ENCODE assay signal across 1 cellular context in the genomic region with DNA sequence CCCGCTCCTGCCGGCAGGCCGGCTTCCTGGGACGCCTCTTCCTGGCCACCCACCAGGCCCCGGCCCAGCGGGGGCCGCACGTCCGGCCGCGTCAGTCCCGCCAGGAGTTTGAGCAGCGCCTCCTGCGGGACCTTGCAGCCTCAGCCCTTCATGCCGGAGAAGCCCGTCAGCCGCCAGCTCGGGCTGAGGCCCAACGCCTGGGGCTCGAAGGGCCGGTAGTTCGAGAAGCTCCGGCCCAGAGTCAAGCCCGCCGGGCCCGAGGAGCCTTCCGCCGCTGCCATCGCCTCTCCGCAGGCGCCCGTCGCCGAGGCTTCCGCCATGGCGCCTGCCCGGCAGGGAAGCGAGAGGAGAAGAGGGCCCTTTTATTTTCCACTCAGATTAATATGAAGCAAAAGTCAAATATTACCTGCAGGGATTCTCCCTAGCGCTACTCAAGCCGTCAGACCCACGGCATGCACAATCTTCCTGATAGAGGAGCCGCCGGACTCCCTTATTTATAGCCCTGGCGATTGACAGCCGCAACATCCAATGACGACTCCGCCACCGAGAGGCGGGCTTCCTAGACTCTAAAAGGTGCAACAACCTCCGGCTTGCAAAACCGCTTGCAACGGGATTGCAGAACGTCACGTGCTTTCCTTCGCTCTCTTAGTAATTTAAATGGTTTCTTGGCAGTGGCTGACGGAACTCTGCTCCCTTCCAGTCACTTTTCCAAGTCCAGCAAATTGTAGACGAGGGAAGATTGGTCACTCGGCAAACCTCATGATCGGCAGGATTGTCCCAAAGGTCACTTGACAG.
A peak's percentile ranks its signal among the peaks of the same experiment; 100 is the strongest.
TF ChIP-seq lines count a peak whose summit lies in the region.

A gene with protein sequence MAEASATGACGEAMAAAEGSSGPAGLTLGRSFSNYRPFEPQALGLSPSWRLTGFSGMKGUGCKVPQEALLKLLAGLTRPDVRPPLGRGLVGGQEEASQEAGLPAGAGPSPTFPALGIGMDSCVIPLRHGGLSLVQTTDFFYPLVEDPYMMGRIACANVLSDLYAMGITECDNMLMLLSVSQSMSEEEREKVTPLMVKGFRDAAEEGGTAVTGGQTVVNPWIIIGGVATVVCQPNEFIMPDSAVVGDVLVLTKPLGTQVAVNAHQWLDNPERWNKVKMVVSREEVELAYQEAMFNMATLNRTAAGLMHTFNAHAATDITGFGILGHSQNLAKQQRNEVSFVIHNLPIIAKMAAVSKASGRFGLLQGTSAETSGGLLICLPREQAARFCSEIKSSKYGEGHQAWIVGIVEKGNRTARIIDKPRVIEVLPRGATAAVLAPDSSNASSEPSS (minus strand): TSS at position 467 of the 795 bp plus-strand sequence. CDS start 147 bp downstream, at position 320.

TF ChIP-seq in HepG2, 621 proteins besides CTCF, POLR2A, EP300 and RAD21 (continued from another document and continues in another):
- TF ChIP-seq, protein P1, sequence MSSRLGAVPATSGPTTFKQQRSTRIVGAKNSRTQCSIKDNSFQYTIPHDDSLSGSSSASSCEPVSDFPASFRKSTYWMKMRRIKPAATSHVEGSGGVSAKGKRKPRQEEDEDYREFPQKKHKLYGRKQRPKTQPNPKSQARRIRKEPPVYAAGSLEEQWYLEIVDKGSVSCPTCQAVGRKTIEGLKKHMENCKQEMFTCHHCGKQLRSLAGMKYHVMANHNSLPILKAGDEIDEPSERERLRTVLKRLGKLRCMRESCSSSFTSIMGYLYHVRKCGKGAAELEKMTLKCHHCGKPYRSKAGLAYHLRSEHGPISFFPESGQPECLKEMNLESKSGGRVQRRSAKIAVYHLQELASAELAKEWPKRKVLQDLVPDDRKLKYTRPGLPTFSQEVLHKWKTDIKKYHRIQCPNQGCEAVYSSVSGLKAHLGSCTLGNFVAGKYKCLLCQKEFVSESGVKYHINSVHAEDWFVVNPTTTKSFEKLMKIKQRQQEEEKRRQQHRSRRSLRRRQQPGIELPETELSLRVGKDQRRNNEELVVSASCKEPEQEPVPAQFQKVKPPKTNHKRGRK (CRISPR knock-in tag; IDR thresholded peaks at IDR 0.05) = no peak
- TF ChIP-seq, protein P2, sequence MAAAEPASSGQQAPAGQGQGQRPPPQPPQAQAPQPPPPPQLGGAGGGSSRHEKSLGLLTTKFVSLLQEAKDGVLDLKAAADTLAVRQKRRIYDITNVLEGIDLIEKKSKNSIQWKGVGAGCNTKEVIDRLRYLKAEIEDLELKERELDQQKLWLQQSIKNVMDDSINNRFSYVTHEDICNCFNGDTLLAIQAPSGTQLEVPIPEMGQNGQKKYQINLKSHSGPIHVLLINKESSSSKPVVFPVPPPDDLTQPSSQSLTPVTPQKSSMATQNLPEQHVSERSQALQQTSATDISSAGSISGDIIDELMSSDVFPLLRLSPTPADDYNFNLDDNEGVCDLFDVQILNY (CRISPR knock-in tag; conservative IDR thresholded peaks at IDR 0.05) = no peak
- TF ChIP-seq SRSF1 (optimal IDR thresholded peaks at IDR 0.05; ENCODE audit: low read depth, low read length) = peak; percentile 79
- TF ChIP-seq HMG20B (CRISPR knock-in tag; conservative IDR thresholded peaks at IDR 0.05) = peak; percentile 48
- TF ChIP-seq AGO2 (optimal IDR thresholded peaks at IDR 0.05; ENCODE audit: low read depth, low read length) = peak; percentile 97
- TF ChIP-seq NFATC3 (CRISPR knock-in tag; IDR thresholded peaks at IDR 0.05) = no peak
- TF ChIP-seq RFXAP (CRISPR knock-in tag; IDR thresholded peaks at IDR 0.05; ENCODE audit: borderline replicate concordance) = no peak; the same call in 1 of the 2 replicates
- TF ChIP-seq NCOA5 (CRISPR knock-in tag; IDR thresholded peaks at IDR 0.05) = no peak
- no peak for TF ChIP-seq PCBP2 (optimal IDR thresholded peaks at IDR 0.05; ENCODE audit: low read depth, low read length, poor library complexity, severe bottlenecking)
- 0 out of 2 replicates have a peak, but pooled peaks have one; percentile 66 for TF ChIP-seq ZNF724P (CRISPR knock-in tag; IDR thresholded peaks at IDR 0.05; ENCODE audit: borderline replicate concordance)
- no peak for TF ChIP-seq TRIM24 (CRISPR knock-in tag; IDR thresholded peaks at IDR 0.05)
- TF ChIP-seq SATB2 (CRISPR knock-in tag; IDR thresholded peaks at IDR 0.05) = 0 out of 2 replicates have a peak, but pooled peaks have one; percentile 22
- TF ChIP-seq, protein P3, sequence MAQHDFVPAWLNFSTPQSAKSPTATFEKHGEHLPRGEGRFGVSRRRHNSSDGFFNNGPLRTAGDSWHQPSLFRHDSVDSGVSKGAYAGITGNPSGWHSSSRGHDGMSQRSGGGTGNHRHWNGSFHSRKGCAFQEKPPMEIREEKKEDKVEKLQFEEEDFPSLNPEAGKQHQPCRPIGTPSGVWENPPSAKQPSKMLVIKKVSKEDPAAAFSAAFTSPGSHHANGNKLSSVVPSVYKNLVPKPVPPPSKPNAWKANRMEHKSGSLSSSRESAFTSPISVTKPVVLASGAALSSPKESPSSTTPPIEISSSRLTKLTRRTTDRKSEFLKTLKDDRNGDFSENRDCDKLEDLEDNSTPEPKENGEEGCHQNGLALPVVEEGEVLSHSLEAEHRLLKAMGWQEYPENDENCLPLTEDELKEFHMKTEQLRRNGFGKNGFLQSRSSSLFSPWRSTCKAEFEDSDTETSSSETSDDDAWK (CRISPR knock-in tag; IDR thresholded peaks at IDR 0.05) = no peak
- TF ChIP-seq, protein P4, sequence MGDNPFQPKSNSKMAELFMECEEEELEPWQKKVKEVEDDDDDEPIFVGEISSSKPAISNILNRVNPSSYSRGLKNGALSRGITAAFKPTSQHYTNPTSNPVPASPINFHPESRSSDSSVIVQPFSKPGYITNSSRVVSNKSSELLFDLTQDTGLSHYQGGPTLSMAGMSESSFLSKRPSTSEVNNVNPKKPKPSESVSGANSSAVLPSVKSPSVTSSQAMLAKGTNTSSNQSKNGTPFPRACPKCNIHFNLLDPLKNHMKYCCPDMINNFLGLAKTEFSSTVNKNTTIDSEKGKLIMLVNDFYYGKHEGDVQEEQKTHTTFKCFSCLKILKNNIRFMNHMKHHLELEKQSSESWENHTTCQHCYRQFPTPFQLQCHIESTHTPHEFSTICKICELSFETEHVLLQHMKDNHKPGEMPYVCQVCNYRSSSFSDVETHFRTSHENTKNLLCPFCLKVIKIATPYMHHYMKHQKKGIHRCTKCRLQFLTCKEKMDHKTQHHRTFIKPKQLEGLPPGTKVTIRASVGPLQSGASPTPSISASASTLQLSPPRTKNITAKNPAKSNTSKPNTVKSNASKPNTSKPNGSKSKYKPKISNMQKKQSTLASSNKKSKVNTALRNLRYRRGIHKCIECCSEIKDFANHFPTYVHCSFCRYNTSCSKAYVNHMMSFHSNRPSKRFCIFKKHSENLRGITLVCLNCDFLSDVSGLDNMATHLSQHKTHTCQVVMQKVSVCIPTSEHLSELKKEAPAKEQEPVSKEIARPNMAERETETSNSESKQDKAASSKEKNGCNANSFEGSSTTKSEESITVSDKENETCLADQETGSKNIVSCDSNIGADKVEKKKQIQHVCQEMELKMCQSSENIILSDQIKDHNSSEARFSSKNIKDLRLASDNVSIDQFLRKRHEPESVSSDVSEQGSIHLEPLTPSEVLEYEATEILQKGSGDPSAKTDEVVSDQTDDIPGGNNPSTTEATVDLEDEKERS (CRISPR knock-in tag; IDR thresholded peaks at IDR 0.05) = peak; percentile 59; the same call in 1 of the 2 replicates
- TF ChIP-seq, protein P5, sequence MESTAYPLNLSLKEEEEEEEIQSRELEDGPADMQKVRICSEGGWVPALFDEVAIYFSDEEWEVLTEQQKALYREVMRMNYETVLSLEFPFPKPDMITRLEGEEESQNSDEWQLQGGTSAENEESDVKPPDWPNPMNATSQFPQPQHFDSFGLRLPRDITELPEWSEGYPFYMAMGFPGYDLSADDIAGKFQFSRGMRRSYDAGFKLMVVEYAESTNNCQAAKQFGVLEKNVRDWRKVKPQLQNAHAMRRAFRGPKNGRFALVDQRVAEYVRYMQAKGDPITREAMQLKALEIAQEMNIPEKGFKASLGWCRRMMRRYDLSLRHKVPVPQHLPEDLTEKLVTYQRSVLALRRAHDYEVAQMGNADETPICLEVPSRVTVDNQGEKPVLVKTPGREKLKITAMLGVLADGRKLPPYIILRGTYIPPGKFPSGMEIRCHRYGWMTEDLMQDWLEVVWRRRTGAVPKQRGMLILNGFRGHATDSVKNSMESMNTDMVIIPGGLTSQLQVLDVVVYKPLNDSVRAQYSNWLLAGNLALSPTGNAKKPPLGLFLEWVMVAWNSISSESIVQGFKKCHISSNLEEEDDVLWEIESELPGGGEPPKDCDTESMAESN (CRISPR knock-in tag; conservative IDR thresholded peaks at IDR 0.05) = peak; percentile 56
- TF ChIP-seq MATR3 (CRISPR knock-in tag; IDR thresholded peaks at IDR 0.05) = no peak
- no peak; the same call in 1 of the 2 replicates for TF ChIP-seq SIX1 (CRISPR knock-in tag; IDR thresholded peaks at IDR 0.05; ENCODE audit: borderline replicate concordance)
- TF ChIP-seq CHD4 (IDR thresholded peaks at IDR 0.05; ENCODE audit: borderline replicate concordance, low read length) = no peak
- TF ChIP-seq ZNF33A (CRISPR knock-in tag; IDR thresholded peaks at IDR 0.05; ENCODE audit: borderline replicate concordance) = no peak
- TF ChIP-seq, protein P6, sequence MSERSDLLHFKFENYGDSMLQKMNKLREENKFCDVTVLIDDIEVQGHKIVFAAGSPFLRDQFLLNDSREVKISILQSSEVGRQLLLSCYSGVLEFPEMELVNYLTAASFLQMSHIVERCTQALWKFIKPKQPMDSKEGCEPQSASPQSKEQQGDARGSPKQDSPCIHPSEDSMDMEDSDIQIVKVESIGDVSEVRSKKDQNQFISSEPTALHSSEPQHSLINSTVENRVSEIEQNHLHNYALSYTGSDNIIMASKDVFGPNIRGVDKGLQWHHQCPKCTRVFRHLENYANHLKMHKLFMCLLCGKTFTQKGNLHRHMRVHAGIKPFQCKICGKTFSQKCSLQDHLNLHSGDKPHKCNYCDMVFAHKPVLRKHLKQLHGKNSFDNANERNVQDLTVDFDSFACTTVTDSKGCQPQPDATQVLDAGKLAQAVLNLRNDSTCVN (CRISPR knock-in tag; IDR thresholded peaks at IDR 0.05; ENCODE audit: borderline replicate concordance) = 0 out of 2 replicates have a peak, but pooled peaks have one; percentile 28
- peak; percentile 82; the same call in 1 of the 2 replicates for TF ChIP-seq ZBTB3 (CRISPR knock-in tag; IDR thresholded peaks at IDR 0.05; ENCODE audit: borderline replicate concordance, low read depth)
- no peak for TF ChIP-seq NFE2 (CRISPR knock-in tag; IDR thresholded peaks at IDR 0.05)
- no peak for TF ChIP-seq ZNF460 (CRISPR knock-in tag; IDR thresholded peaks at IDR 0.05; ENCODE audit: borderline replicate concordance)
- peak; percentile 87; the same call in 1 of the 2 replicates for TF ChIP-seq GATA4 (IDR thresholded peaks at IDR 0.05; ENCODE audit: borderline replicate concordance, low read depth)
- peak; percentile 78; the same call in 1 of the 2 replicates for TF ChIP-seq SOX5 (CRISPR knock-in tag; IDR thresholded peaks at IDR 0.05; ENCODE audit: borderline replicate concordance)
- peak; percentile 47; the same call in 1 of the 2 replicates for TF ChIP-seq MYNN (CRISPR knock-in tag; IDR thresholded peaks at IDR 0.05; ENCODE audit: low read depth)
- TF ChIP-seq ERF (CRISPR knock-in tag; IDR thresholded peaks at IDR 0.05) = peak; percentile 79
- TF ChIP-seq, protein P7, sequence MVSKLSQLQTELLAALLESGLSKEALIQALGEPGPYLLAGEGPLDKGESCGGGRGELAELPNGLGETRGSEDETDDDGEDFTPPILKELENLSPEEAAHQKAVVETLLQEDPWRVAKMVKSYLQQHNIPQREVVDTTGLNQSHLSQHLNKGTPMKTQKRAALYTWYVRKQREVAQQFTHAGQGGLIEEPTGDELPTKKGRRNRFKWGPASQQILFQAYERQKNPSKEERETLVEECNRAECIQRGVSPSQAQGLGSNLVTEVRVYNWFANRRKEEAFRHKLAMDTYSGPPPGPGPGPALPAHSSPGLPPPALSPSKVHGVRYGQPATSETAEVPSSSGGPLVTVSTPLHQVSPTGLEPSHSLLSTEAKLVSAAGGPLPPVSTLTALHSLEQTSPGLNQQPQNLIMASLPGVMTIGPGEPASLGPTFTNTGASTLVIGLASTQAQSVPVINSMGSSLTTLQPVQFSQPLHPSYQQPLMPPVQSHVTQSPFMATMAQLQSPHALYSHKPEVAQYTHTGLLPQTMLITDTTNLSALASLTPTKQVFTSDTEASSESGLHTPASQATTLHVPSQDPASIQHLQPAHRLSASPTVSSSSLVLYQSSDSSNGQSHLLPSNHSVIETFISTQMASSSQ (IDR thresholded peaks at IDR 0.05; ENCODE audit: low read depth) = peak; percentile 57
- TF ChIP-seq, protein P7 (CRISPR knock-in tag; IDR thresholded peaks at IDR 0.05; ENCODE audit: borderline replicate concordance) = peak; percentile 54; the same call in 1 of the 2 replicates
- peak; percentile 72 for TF ChIP-seq GATAD2A (CRISPR knock-in tag; IDR thresholded peaks at IDR 0.05)
- peak; percentile 75 for TF ChIP-seq HNF4A (CRISPR knock-in tag; IDR thresholded peaks at IDR 0.05)
- TF ChIP-seq ZNF205 (CRISPR knock-in tag; IDR thresholded peaks at IDR 0.05) = no peak; the same call in 1 of the 2 replicates
- TF ChIP-seq, protein P8, sequence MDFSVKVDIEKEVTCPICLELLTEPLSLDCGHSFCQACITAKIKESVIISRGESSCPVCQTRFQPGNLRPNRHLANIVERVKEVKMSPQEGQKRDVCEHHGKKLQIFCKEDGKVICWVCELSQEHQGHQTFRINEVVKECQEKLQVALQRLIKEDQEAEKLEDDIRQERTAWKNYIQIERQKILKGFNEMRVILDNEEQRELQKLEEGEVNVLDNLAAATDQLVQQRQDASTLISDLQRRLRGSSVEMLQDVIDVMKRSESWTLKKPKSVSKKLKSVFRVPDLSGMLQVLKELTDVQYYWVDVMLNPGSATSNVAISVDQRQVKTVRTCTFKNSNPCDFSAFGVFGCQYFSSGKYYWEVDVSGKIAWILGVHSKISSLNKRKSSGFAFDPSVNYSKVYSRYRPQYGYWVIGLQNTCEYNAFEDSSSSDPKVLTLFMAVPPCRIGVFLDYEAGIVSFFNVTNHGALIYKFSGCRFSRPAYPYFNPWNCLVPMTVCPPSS (IDR thresholded peaks at IDR 0.05) = no peak
- TF ChIP-seq KDM3A (CRISPR knock-in tag; IDR thresholded peaks at IDR 0.05; ENCODE audit: low read depth) = 0 out of 2 replicates have a peak, but pooled peaks have one; percentile 16
- TF ChIP-seq ZFP62 (CRISPR knock-in tag; IDR thresholded peaks at IDR 0.05) = no peak
- TF ChIP-seq ZNF432 (CRISPR knock-in tag; IDR thresholded peaks at IDR 0.05; ENCODE audit: borderline replicate concordance) = no peak
- TF ChIP-seq PHF21A (CRISPR knock-in tag; IDR thresholded peaks at IDR 0.05) = peak; percentile 66; the same call in 1 of the 2 replicates
- TF ChIP-seq HES4 (CRISPR knock-in tag; IDR thresholded peaks at IDR 0.05; ENCODE audit: borderline replicate concordance) = peak; percentile 72
- TF ChIP-seq DR1 (CRISPR knock-in tag; IDR thresholded peaks at IDR 0.05) = no peak
- TF ChIP-seq REL (CRISPR knock-in tag; conservative IDR thresholded peaks at IDR 0.05) = no peak
- no peak for TF ChIP-seq SMAD9 (CRISPR knock-in tag; IDR thresholded peaks at IDR 0.05)
- TF ChIP-seq EHMT2 (IDR thresholded peaks at IDR 0.05; ENCODE audit: borderline replicate concordance, low read depth, low read length) = peak; percentile 74; the same call in 1 of the 2 replicates
